1 cellular context compared by ENCODE assay signal in genomic region chr20:37958856-37959255, GRCh38.
TF ChIP-seq lines count a peak whose summit lies in the region.

No MANE protein-coding gene starts in this region.

TF ChIP-seq in K562, 482 proteins besides CTCF, POLR2A, EP300 and RAD21 (continued from another document and continues in another):
- peak; percentile 38; the same call in 1 of the 2 replicates for TF ChIP-seq VEZF1 (CRISPR knock-in tag; IDR thresholded peaks at IDR 0.05)
- TF ChIP-seq, protein P1, sequence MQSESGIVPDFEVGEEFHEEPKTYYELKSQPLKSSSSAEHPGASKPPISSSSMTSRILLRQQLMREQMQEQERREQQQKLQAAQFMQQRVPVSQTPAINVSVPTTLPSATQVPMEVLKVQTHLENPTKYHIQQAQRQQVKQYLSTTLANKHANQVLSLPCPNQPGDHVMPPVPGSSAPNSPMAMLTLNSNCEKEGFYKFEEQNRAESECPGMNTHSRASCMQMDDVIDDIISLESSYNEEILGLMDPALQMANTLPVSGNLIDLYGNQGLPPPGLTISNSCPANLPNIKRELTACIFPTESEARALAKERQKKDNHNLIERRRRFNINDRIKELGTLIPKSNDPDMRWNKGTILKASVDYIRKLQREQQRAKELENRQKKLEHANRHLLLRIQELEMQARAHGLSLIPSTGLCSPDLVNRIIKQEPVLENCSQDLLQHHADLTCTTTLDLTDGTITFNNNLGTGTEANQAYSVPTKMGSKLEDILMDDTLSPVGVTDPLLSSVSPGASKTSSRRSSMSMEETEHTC (IDR thresholded peaks at IDR 0.05): no peak
- no peak for TF ChIP-seq DDX20 (tag; IDR thresholded peaks at IDR 0.05; ENCODE audit: low read depth)
- TF ChIP-seq PURB (CRISPR knock-in tag; IDR thresholded peaks at IDR 0.05; ENCODE audit: low read depth): no peak
- no peak for TF ChIP-seq NCOA1 (IDR thresholded peaks at IDR 0.05; ENCODE audit: low read depth)
- TF ChIP-seq MAFK (IDR thresholded peaks at IDR 0.05; ENCODE audit: low read length): peak; percentile 42; the same call in 1 of the 2 replicates
- no peak for TF ChIP-seq SMAD1 (IDR thresholded peaks at IDR 0.05; ENCODE audit: low read depth, low read length, partially characterized antibody)
- TF ChIP-seq THAP7 (CRISPR knock-in tag; IDR thresholded peaks at IDR 0.05): no peak
- no peak for TF ChIP-seq NEUROD1 (IDR thresholded peaks at IDR 0.05; ENCODE audit: borderline replicate concordance, low read depth, low read length, partially characterized antibody)
- TF ChIP-seq CTBP1 (IDR thresholded peaks at IDR 0.05; ENCODE audit: borderline replicate concordance): peak; percentile 55; the same call in 1 of the 2 replicates
- TF ChIP-seq SMARCA4 (IDR thresholded peaks at IDR 0.05): peak; percentile 34; the same call in 1 of the 2 replicates
- no peak for TF ChIP-seq ZNF592 (IDR thresholded peaks at IDR 0.05)
- TF ChIP-seq E2F3 (CRISPR knock-in tag; IDR thresholded peaks at IDR 0.05): no peak
- TF ChIP-seq ZNF57 (CRISPR knock-in tag; IDR thresholded peaks at IDR 0.05): no peak
- no peak for TF ChIP-seq NR2F6 (CRISPR knock-in tag; IDR thresholded peaks at IDR 0.05)
- TF ChIP-seq TAF9B (IDR thresholded peaks at IDR 0.05; ENCODE audit: partially characterized antibody): no peak
- no peak for TF ChIP-seq SNAPC5 (CRISPR knock-in tag; IDR thresholded peaks at IDR 0.05)
- no peak for TF ChIP-seq PREB (CRISPR knock-in tag; IDR thresholded peaks at IDR 0.05)
- TF ChIP-seq RBM17 (IDR thresholded peaks at IDR 0.05; ENCODE audit: borderline replicate concordance, low read depth, low read length): no peak
- peak; percentile 40; the same call in 1 of the 2 replicates for TF ChIP-seq ARID1B (IDR thresholded peaks at IDR 0.05)
- TF ChIP-seq SOX6 (IDR thresholded peaks at IDR 0.05): no peak
- TF ChIP-seq, protein P2, sequence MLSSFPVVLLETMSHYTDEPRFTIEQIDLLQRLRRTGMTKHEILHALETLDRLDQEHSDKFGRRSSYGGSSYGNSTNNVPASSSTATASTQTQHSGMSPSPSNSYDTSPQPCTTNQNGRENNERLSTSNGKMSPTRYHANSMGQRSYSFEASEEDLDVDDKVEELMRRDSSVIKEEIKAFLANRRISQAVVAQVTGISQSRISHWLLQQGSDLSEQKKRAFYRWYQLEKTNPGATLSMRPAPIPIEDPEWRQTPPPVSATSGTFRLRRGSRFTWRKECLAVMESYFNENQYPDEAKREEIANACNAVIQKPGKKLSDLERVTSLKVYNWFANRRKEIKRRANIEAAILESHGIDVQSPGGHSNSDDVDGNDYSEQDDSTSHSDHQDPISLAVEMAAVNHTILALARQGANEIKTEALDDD (IDR thresholded peaks at IDR 0.05): no peak
- TF ChIP-seq, protein P3, sequence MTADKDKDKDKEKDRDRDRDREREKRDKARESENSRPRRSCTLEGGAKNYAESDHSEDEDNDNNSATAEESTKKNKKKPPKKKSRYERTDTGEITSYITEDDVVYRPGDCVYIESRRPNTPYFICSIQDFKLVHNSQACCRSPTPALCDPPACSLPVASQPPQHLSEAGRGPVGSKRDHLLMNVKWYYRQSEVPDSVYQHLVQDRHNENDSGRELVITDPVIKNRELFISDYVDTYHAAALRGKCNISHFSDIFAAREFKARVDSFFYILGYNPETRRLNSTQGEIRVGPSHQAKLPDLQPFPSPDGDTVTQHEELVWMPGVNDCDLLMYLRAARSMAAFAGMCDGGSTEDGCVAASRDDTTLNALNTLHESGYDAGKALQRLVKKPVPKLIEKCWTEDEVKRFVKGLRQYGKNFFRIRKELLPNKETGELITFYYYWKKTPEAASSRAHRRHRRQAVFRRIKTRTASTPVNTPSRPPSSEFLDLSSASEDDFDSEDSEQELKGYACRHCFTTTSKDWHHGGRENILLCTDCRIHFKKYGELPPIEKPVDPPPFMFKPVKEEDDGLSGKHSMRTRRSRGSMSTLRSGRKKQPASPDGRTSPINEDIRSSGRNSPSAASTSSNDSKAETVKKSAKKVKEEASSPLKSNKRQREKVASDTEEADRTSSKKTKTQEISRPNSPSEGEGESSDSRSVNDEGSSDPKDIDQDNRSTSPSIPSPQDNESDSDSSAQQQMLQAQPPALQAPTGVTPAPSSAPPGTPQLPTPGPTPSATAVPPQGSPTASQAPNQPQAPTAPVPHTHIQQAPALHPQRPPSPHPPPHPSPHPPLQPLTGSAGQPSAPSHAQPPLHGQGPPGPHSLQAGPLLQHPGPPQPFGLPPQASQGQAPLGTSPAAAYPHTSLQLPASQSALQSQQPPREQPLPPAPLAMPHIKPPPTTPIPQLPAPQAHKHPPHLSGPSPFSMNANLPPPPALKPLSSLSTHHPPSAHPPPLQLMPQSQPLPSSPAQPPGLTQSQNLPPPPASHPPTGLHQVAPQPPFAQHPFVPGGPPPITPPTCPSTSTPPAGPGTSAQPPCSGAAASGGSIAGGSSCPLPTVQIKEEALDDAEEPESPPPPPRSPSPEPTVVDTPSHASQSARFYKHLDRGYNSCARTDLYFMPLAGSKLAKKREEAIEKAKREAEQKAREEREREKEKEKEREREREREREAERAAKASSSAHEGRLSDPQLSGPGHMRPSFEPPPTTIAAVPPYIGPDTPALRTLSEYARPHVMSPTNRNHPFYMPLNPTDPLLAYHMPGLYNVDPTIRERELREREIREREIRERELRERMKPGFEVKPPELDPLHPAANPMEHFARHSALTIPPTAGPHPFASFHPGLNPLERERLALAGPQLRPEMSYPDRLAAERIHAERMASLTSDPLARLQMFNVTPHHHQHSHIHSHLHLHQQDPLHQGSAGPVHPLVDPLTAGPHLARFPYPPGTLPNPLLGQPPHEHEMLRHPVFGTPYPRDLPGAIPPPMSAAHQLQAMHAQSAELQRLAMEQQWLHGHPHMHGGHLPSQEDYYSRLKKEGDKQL (CRISPR knock-in tag; IDR thresholded peaks at IDR 0.05; ENCODE audit: borderline replicate concordance): no peak
- TF ChIP-seq KLF1 (tag; IDR thresholded peaks at IDR 0.05): no peak
- TF ChIP-seq BRF1 (IDR thresholded peaks at IDR 0.05; ENCODE audit: borderline replicate concordance, extremely low read depth, insufficient read length): no peak
- TF ChIP-seq EHMT2 (IDR thresholded peaks at IDR 0.05): no peak
- TF ChIP-seq ZZZ3 (IDR thresholded peaks at IDR 0.05): no peak
- TF ChIP-seq TAF1 (IDR thresholded peaks at IDR 0.05; ENCODE audit: control insufficient read depth, extremely low read depth, insufficient read depth, low read length, severe bottlenecking): no peak
- TF ChIP-seq MAFG (tag; conservative IDR thresholded peaks at IDR 0.05): peak; percentile 75
- peak; percentile 91 for TF ChIP-seq NFE2 (IDR thresholded peaks at IDR 0.05; ENCODE audit: low read depth)
- no peak for TF ChIP-seq ZNF121 (CRISPR knock-in tag; conservative IDR thresholded peaks at IDR 0.05)
- TF ChIP-seq SUPT5H (IDR thresholded peaks at IDR 0.05): no peak
- TF ChIP-seq, protein P4, sequence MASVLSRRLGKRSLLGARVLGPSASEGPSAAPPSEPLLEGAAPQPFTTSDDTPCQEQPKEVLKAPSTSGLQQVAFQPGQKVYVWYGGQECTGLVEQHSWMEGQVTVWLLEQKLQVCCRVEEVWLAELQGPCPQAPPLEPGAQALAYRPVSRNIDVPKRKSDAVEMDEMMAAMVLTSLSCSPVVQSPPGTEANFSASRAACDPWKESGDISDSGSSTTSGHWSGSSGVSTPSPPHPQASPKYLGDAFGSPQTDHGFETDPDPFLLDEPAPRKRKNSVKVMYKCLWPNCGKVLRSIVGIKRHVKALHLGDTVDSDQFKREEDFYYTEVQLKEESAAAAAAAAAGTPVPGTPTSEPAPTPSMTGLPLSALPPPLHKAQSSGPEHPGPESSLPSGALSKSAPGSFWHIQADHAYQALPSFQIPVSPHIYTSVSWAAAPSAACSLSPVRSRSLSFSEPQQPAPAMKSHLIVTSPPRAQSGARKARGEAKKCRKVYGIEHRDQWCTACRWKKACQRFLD (CRISPR knock-in tag; IDR thresholded peaks at IDR 0.05): no peak
- no peak for TF ChIP-seq TEAD1 (CRISPR knock-in tag; IDR thresholded peaks at IDR 0.05)
- no peak for TF ChIP-seq GABPB2 (CRISPR knock-in tag; conservative IDR thresholded peaks at IDR 0.05)
- no peak for TF ChIP-seq NKRF (IDR thresholded peaks at IDR 0.05; ENCODE audit: borderline replicate concordance)
- TF ChIP-seq NRF1 (conservative IDR thresholded peaks at IDR 0.05 in 1 of 2, IDR thresholded peaks at IDR 0.05 in 1 of 2): no peak
- TF ChIP-seq CXXC5 (CRISPR knock-in tag; IDR thresholded peaks at IDR 0.05): no peak
- TF ChIP-seq CBX5 (IDR thresholded peaks at IDR 0.05; ENCODE audit: borderline replicate concordance, low read depth): no peak
- TF ChIP-seq ZNF584 (CRISPR knock-in tag; IDR thresholded peaks at IDR 0.05; ENCODE audit: low read depth): no peak
- peak; percentile 79 for TF ChIP-seq C11orf30 (IDR thresholded peaks at IDR 0.05; ENCODE audit: low read depth)
- peak; percentile 75 for TF ChIP-seq ZNF316 (IDR thresholded peaks at IDR 0.05)
- TF ChIP-seq ZNF444 (CRISPR knock-in tag; IDR thresholded peaks at IDR 0.05): no peak
- no peak for TF ChIP-seq ZNF274 (IDR thresholded peaks at IDR 0.05; ENCODE audit: borderline replicate concordance, low read depth, low read length)
- TF ChIP-seq ZNF197 (CRISPR knock-in tag; IDR thresholded peaks at IDR 0.05; ENCODE audit: low read depth): no peak
